ENCODE assay signal across 8 cellular contexts in genomic region chr15:88467073-88467934, GRCh38. TPM values are rescaled to one million over a fixed set of nuclear protein-coding genes. Genes with fewer than 3 reads are reported as not detected.
DNase-seq lines count a peak whose midpoint lies in the region; ATAC-seq and TF ChIP-seq lines count a peak whose summit lies in the region.

TSS of gene MRPL46 (minus strand) at chr15:88467388. CDS start at chr15:88467377, 11 bp downstream.
TSS of gene MRPS11 (plus strand) at chr15:88467708. CDS start at chr15:88467718, 10 bp downstream.

- DNase-seq in DMS153 treated with DMSO at 0.1 percent for 48 hours (lab: John Stamatoyannopoulos, UW; ENCODE audit: unreplicated experiment) (peak; percentile 28), PC-9 (peak; percentile 71 to 81), erythroblast (lab: John Stamatoyannopoulos, UW) (peak; percentile 93 to 96)
- DNase-seq in activated T-cell treated with anti-CD3 and anti-CD28 coated beads, Interleukin-2, amount 50 U/mL, for 1 hour: peak; percentile 89
- DNase-seq in stimulated activated CD8-positive, alpha-beta memory T cell treated with anti-CD3 and anti-CD28 coated beads, Interleukin-4, amount 100 ng/mL, for 48 hours: peak; percentile 92

- peak; percentile 84 for TF ChIP-seq POLR2A in erythroblast (IDR thresholded peaks at IDR 0.05; ENCODE audit: low read length)

- peaks cover 15% of the 10 kb centered on the region for H3F3A ChIP-seq in PC-9 (ENCODE audit: insufficient read depth, low read depth)

- POLR2A ChIA-PET in PC-9 (lab: Charles Lee; ENCODE audit: unreplicated experiment): interaction anchor here (0.6 to 0.7 kb wide), 5 partner anchors 171 to 1045 kb away, joined by 3 to 7 read pairs (median 3); no protein-coding TSS in a partner anchor

- H3K79me2 ChIP-seq in PC-9 (ENCODE audit: low read depth): peaks cover 44% of the 10 kb centered on the region

- TF ChIP-seq EP300 in Ishikawa (IDR thresholded peaks at IDR 0.05; ENCODE audit: borderline replicate concordance): peak; percentile 63; the same call in 1 of the 2 replicates

- H3K4me2 ChIP-seq in PC-9: peak within 1 kb of the TSS; percentile 87

- peak within 1 kb of the TSS; percentile 87 to 92 for H3K9ac ChIP-seq in mucosa of rectum (ENCODE audit: low read depth in 1 of 2, low read length in 2 of 2)

- intact Hi-C loops in PC-9 (cut with micrococcal nuclease; ENCODE audit: unreplicated experiment): loop anchor here (2.0 kb wide), 2 partner anchors 79 to 147 kb away; partner anchors contain the start of gene DET1

- CTCF ChIA-PET in PC-9 (lab: Charles Lee): no interaction called here

- peaks cover 24% of the 10 kb centered on the region for H3K4me1 ChIP-seq in PC-9 (replicated peaks; ENCODE audit: insufficient read depth)
- H3K4me1 ChIP-seq in mucosa of rectum (ENCODE audit: control insufficient read depth in 2 of 2, insufficient read depth in 2 of 2, low read length in 2 of 2): peaks cover 14 to 22% of the 10 kb centered on the region in 2 donors

- TF ChIP-seq RAD21 in Ishikawa (IDR thresholded peaks at IDR 0.05; ENCODE audit: low read depth): no peak

- no TSS peak for BruUV-seq in PC-9 (replicated peaks; lab: Mats Ljungman, UMichigan)

- H3K9me2 ChIP-seq in PC-9 (ENCODE audit: insufficient read depth): no peaks in the 10 kb centered on the region

- peak within 1 kb of the TSS; percentile 86 for H3K27ac ChIP-seq in PC-9
- peak within 1 kb of the TSS; percentile 85 to 87 for H3K27ac ChIP-seq in mucosa of rectum (ENCODE audit: low read depth in 2 of 2, low read length in 2 of 2)

- ATAC-seq in GM21619 (IDR thresholded peaks at IDR 0.05; ENCODE audit: unreplicated experiment): peak; percentile 87

- H3K36me3 ChIP-seq in PC-9 (ENCODE audit: low read depth): 0 out of 2 replicates have a peak, but pooled peaks cover 10% of the 10 kb centered on the region
- H3K36me3 ChIP-seq in mucosa of rectum (ENCODE audit: control insufficient read depth in 2 of 2, insufficient read depth in 2 of 2, low read length in 2 of 2): peaks cover 26 to 29% of the 10 kb centered on the region in 2 donors

- peak within 1 kb of the TSS; percentile 87 for H3K4me3 ChIP-seq in PC-9
- H3K4me3 ChIP-seq in mucosa of rectum (ENCODE audit: low read length in 2 of 2): peak within 1 kb of the TSS; percentile 96 to 99

- H3K9me3 ChIP-seq in PC-9 (ENCODE audit: insufficient read depth, low read depth) (no peaks in the 10 kb centered on the region), mucosa of rectum (ENCODE audit: control insufficient read depth in 2 of 2, low read length in 2 of 2) (no peaks in the 10 kb centered on the region)

- H2AFZ ChIP-seq in PC-9: peak within 1 kb of the TSS; percentile 98

- no peaks in the 10 kb centered on the region; the same call in 1 of the 2 replicates for H4K20me1 ChIP-seq in PC-9 (ENCODE audit: insufficient read depth)

- no peaks in the 10 kb centered on the region for H3K27me3 ChIP-seq in PC-9 (ENCODE audit: insufficient read depth, low read depth)
- H3K27me3 ChIP-seq in mucosa of rectum (ENCODE audit: control insufficient read depth in 2 of 2, insufficient read depth in 2 of 2, low read length in 2 of 2): no peaks in the 10 kb centered on the region

- TF ChIP-seq CTCF in PC-9 (conservative IDR thresholded peaks at IDR 0.05): no peak

TF ChIP-seq in Ishikawa, 13 proteins besides CTCF, POLR2A, EP300 and RAD21:
- TF ChIP-seq CREB1 (IDR thresholded peaks at IDR 0.05; ENCODE audit: low read depth) (peak; percentile 61), EGR1 (IDR thresholded peaks at IDR 0.05) (peak; percentile 66), REST (IDR thresholded peaks at IDR 0.05; ENCODE audit: low read depth) (no peak), TAF1 (IDR thresholded peaks at IDR 0.05; ENCODE audit: low read depth) (peak; percentile 96), FOXM1 (IDR thresholded peaks at IDR 0.05; ENCODE audit: borderline replicate concordance, low read depth) (0 out of 2 replicates have a peak, but pooled peaks have one; percentile 29), TCF12 (IDR thresholded peaks at IDR 0.05; ENCODE audit: low read depth) (peak; percentile 45; the same call in 1 of the 2 replicates), YY1 (IDR thresholded peaks at IDR 0.05; ENCODE audit: low read depth) (peak; percentile 99), CEBPB (IDR thresholded peaks at IDR 0.05) (no peak)
- TF ChIP-seq, protein P1, sequence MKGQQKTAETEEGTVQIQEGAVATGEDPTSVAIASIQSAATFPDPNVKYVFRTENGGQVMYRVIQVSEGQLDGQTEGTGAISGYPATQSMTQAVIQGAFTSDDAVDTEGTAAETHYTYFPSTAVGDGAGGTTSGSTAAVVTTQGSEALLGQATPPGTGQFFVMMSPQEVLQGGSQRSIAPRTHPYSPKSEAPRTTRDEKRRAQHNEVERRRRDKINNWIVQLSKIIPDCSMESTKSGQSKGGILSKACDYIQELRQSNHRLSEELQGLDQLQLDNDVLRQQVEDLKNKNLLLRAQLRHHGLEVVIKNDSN (IDR thresholded peaks at IDR 0.05): no peak
- TF ChIP-seq, protein P2, sequence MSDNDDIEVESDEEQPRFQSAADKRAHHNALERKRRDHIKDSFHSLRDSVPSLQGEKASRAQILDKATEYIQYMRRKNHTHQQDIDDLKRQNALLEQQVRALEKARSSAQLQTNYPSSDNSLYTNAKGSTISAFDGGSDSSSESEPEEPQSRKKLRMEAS (IDR thresholded peaks at IDR 0.05): peak; percentile 74

RNA-seq across cellular contexts. Expression of gene MRPL46, which starts in this region (rescaled TPM):
- total RNA-seq in PC-9 (2021): 25.7 and 32.7 TPM in 2 replicates

RNA-seq across cellular contexts. Expression of gene MRPS11, which starts in this region (rescaled TPM):
- 38.1 and 57.2 TPM in 2 replicates for total RNA-seq in PC-9 (2021)

Comparison
In these comparisons a context has a peak if more than half of its experiments do, and no peak if none do; other contexts are left out.
1. Peak in every context shown above with its lines: DNase-seq, ATAC-seq, H3K4me3 ChIP-seq and H3K27ac ChIP-seq.
2. DNase-seq: peak in every context shown above with its lines; median percentile 94 in erythroblast; 92 in stimulated activated CD8-positive, alpha-beta memory T cell treated with anti-CD3 and anti-CD28 coated beads, Interleukin-4, amount 100 ng/mL, for 48 hours; 89 in activated T-cell treated with anti-CD3 and anti-CD28 coated beads, Interleukin-2, amount 50 U/mL, for 1 hour; 76 in PC-9; 28 in DMS153 treated with DMSO at 0.1 percent for 48 hours.